ENCODE assay signal across 10 cellular contexts in the genomic region with DNA sequence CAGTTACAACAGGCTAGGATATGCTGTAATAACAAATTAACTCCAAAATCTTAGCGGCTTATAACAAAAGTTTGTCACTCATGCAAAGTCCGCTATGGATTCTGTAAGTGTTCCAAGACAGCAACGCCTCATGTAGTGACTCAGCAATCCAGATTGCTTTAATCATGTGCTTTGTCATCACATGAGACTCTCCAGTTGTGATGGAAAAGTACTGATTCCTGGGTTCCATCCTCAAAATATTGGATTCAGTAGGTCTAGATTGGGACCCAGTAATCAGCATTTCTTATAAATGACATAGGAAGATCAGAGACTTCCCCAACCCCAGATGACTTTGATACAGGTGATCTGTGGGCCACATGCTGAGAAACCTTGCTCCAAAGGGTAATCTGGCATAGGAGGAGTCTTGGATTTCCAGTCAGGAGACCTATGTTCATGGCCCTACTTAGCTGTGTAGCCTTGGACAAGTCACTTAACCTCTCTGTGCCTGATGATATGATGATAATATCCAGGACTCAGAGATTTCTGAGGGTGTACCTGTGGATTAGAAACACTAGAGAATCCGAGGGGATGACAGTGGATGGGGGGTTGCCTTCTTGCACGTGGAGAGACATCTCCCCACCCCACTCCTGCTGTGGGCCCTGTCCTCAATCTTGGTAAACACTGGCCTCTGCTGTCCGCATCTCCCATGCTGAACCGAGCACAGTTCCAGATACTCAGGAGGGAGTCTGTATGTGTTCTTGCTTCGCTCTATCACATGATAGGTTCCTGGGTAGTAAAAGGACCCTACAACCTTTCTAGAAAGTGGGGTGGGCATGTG.
DNase-seq lines count a peak whose midpoint lies in the region; ATAC-seq, FAIRE-seq and TF ChIP-seq lines count a peak whose summit lies in the region.
"Had no signal": no experiment of that assay in that cellular context is flagged by ENCODE, and none has a peak within 500 bp of the region (broad histone marks: within the 10 kb centered on the region; RNA-seq: fewer than 3 reads in every experiment).

No MANE protein-coding gene starts in this region.

- peak; percentile 38; the same call in 1 of the 2 replicates for TF ChIP-seq EP300 in K562 (IDR thresholded peaks at IDR 0.05; ENCODE audit: low read length)

- no peaks in the 10 kb centered on the region for H3K36me3 ChIP-seq in ACC112 (ENCODE audit: insufficient read depth, low read length)
- H3K36me3 ChIP-seq in K562 (ENCODE audit: control insufficient read depth, insufficient read depth, low read length): no peaks in the 10 kb centered on the region
- H3K36me3 ChIP-seq in hepatocyte (replicated peaks; ENCODE audit: insufficient read depth, low read depth): no peaks in the 10 kb centered on the region

- no peak overlapping the region for H3K9ac ChIP-seq in K562 (ENCODE audit: insufficient read depth in 1 of 2, low read depth in 2 of 2, low read length in 2 of 2)

- TF ChIP-seq RAD21 in K562 (CRISPR knock-in tag; conservative IDR thresholded peaks at IDR 0.05 in 1 of 2, IDR thresholded peaks at IDR 0.05 in 1 of 2): no peak

- intact Hi-C loops in K562 (cut with micrococcal nuclease): no loop called here

- CTCF ChIA-PET in K562 (lab: Yijun Ruan, JAX; ENCODE audit: low intra/inter-chr PET ratio): no interaction called here

- H2AFZ ChIP-seq in ACC112 (ENCODE audit: low read length, unreplicated experiment): peak overlapping the region; percentile 4
- no peak overlapping the region for H2AFZ ChIP-seq in K562 (ENCODE audit: low read depth, low read length)
- H2AFZ ChIP-seq in hepatocyte: no peak overlapping the region

- H3K9me3 ChIP-seq in K562 (replicated peaks; ENCODE audit: control insufficient read depth, insufficient read depth, low read depth, low read length) (no peaks in the 10 kb centered on the region), hepatocyte (ENCODE audit: low read depth) (no peaks in the 10 kb centered on the region)
- H3K9me3 ChIP-seq: psoas muscle had no signal

- peak overlapping the region; percentile 72 for H3K27ac ChIP-seq in ACC112 (ENCODE audit: low read depth, low read length)
- H3K27ac ChIP-seq in K562 (ENCODE audit: extremely low read depth, low read depth, low read length): no peak overlapping the region
- H3K27ac ChIP-seq in hepatocyte: no peak overlapping the region
- H3K27ac ChIP-seq: psoas muscle had no signal

- H3K79me2 ChIP-seq in ACC112 (ENCODE audit: control insufficient read depth, insufficient read depth, low read length, unreplicated experiment): no peaks in the 10 kb centered on the region
- H3K79me2 ChIP-seq in K562 (ENCODE audit: control insufficient read depth, insufficient read depth, low read length): no peaks in the 10 kb centered on the region
- H3K79me2 ChIP-seq in hepatocyte: no peaks in the 10 kb centered on the region

- peak; percentile 59 for FAIRE-seq in K562 (lab: Jason Lieb, UNC)

- H3K4me3 ChIP-seq in ACC112 (ENCODE audit: low read depth, low read length) (no peak overlapping the region), K562 (no peak overlapping the region), hepatocyte (no peak overlapping the region)
- H3K4me3 ChIP-seq: psoas muscle had no signal

- peak; percentile 66 for ATAC-seq in K562
- ATAC-seq in HG02759 (IDR thresholded peaks at IDR 0.05; ENCODE audit: unreplicated experiment): no peak
- ATAC-seq in GM21381 (IDR thresholded peaks at IDR 0.05; ENCODE audit: unreplicated experiment): no peak
- ATAC-seq: psoas muscle had no signal

- TF ChIP-seq POLR2A in K562 (conservative IDR thresholded peaks at IDR 0.05): no peak

- H3K9me1 ChIP-seq in K562 (ENCODE audit: control insufficient read depth, insufficient read depth, low read length): no peaks in the 10 kb centered on the region

- TF ChIP-seq CTCF in K562 (IDR thresholded peaks at IDR 0.05 in 2 of 3, conservative IDR thresholded peaks at IDR 0.05 in 1 of 3; ENCODE audit: insufficient read depth in 2 of 3, low read depth in 1 of 3, low read length in 3 of 3): no peak
- no peak for TF ChIP-seq CTCF in hepatocyte (IDR thresholded peaks at IDR 0.05; ENCODE audit: poor library complexity)

- H4K20me1 ChIP-seq in K562 (replicated peaks; ENCODE audit: control insufficient read depth, insufficient read depth, low read length) (peaks cover 6% of the 10 kb centered on the region), hepatocyte (ENCODE audit: insufficient read depth, poor library complexity, severe bottlenecking) (no peaks in the 10 kb centered on the region)

- POLR2A ChIA-PET in K562 (lab: Yijun Ruan, JAX): interaction anchor here (0.6 to 0.7 kb wide), 2 partner anchors 8 to 1918 kb away, joined by 3 to 4 read pairs; no protein-coding TSS in a partner anchor

- DNase-seq in H4 (ENCODE audit: low spot score): peak; percentile 64
- DNase-seq in K562 (ENCODE audit: extremely low read depth in 1 of 4, low spot score in 3 of 4): peak in 3 of 4 experiments; percentile 22 to 33 (median 27)
- DNase-seq in hepatocyte (ENCODE audit: low spot score): peak; percentile 22
- DNase-seq in NOMO-1 (lab: John Stamatoyannopoulos, UW; ENCODE audit: unreplicated experiment in 2 of 2): no peak
- DNase-seq in RPMI8226: no peak
- DNase-seq: NCI-H510A, psoas muscle had no signal

- 24% methylated on average over 8 of the region's 8 CpGs for WGBS in K562 (ENCODE audit: insufficient coverage, low coverage, missing lambda C conversion rate)
- WGBS in hepatocyte (ENCODE audit: low lambda C conversion rate, missing lambda C conversion rate): 85% methylated on average over 8 of the region's 8 CpGs

- in situ Hi-C loops in K562 (cut with MboI): no loop called here

- no peak overlapping the region for H3K4me2 ChIP-seq in K562 (ENCODE audit: insufficient read depth, low read length)
- no peak overlapping the region for H3K4me2 ChIP-seq in hepatocyte

- peaks cover 51% of the 10 kb centered on the region for H3K4me1 ChIP-seq in ACC112 (ENCODE audit: control insufficient read depth, insufficient read depth, low read length, unreplicated experiment)
- H3K4me1 ChIP-seq in K562 (replicated peaks in 1 of 2; ENCODE audit: control insufficient read depth in 2 of 2, insufficient read depth in 2 of 2, low read length in 2 of 2): peaks cover 0 to 4% of the 10 kb centered on the region in 2 experiments; a peak in 2 of 5 replicates
- no peaks in the 10 kb centered on the region for H3K4me1 ChIP-seq in hepatocyte (ENCODE audit: insufficient read depth)
- H3K4me1 ChIP-seq: psoas muscle had no signal

- BruUV-seq in K562 (replicated peaks; lab: Mats Ljungman, UMichigan): no TSS peak

- H3K27me3 ChIP-seq in ACC112 (ENCODE audit: insufficient read depth, low read length): no peaks in the 10 kb centered on the region
- peaks cover 10 to 30% of the 10 kb centered on the region in 2 experiments; a peak in 3 of 5 replicates for H3K27me3 ChIP-seq in K562 (ENCODE audit: control insufficient read depth in 2 of 2, insufficient read depth in 2 of 2, low read length in 2 of 2)
- H3K27me3 ChIP-seq in hepatocyte: no peaks in the 10 kb centered on the region

- no peaks in the 10 kb centered on the region for H3K9me2 ChIP-seq in hepatocyte (replicated peaks; ENCODE audit: insufficient read depth)

Comparison
In these comparisons a context has a peak if more than half of its experiments do, and no peak if none do; other contexts are left out.
1. DNase-seq: peak in H4 (single experiment), K562 (3 of 4) and hepatocyte (single experiment); none in NOMO-1 (0 of 2) and RPMI8226 (single experiment).